20 cellular contexts compared by ENCODE assay signal in genomic region chr19:2813235-2814160, GRCh38. TPM values are rescaled to one million over a fixed set of nuclear protein-coding genes. Genes with fewer than 3 reads are reported as not detected.
DNase-seq lines count a peak whose midpoint lies in the region; ATAC-seq, FAIRE-seq and TF ChIP-seq lines count a peak whose summit lies in the region.
"Had no signal": no experiment of that assay in that cellular context is flagged by ENCODE, and none has a peak within 500 bp of the region (broad histone marks: within the 10 kb centered on the region; RNA-seq: fewer than 3 reads in every experiment).

No MANE protein-coding gene starts in this region.

- H2AFZ ChIP-seq in smooth muscle cell (ENCODE audit: low read depth): no peak overlapping the region

- H4K20me1 ChIP-seq in smooth muscle cell (ENCODE audit: low read depth): no peaks in the 10 kb centered on the region

- peak; percentile 51 for ATAC-seq in left ventricle myocardium superior
- no peak for ATAC-seq in HG03025 (IDR thresholded peaks at IDR 0.05; ENCODE audit: low FRiP score, unreplicated experiment)
- no peak for ATAC-seq in HG02759 (IDR thresholded peaks at IDR 0.05; ENCODE audit: unreplicated experiment)

- H3K27ac ChIP-seq in HEK293 (ENCODE audit: extremely low read depth, low read depth, low read length): no peak overlapping the region
- peak overlapping the region; percentile 80 for H3K27ac ChIP-seq in smooth muscle cell (ENCODE audit: low read depth)
- H3K27ac ChIP-seq: C4-2B, SJSA1 had no signal

- no peaks in the 10 kb centered on the region for H3K79me2 ChIP-seq in smooth muscle cell (ENCODE audit: low read depth)

- peak overlapping the region; percentile 51 for H3K9ac ChIP-seq in smooth muscle cell (ENCODE audit: low read depth)

- H3K4me1 ChIP-seq in HEK293 (ENCODE audit: control insufficient read depth, insufficient read depth, low read length) (no peaks in the 10 kb centered on the region), smooth muscle cell (ENCODE audit: low read depth) (no peaks in the 10 kb centered on the region)
- H3K4me1 ChIP-seq: SJSA1 had no signal

- POLR2A ChIA-PET in HEK293 (lab: Yijun Ruan, JAX): no interaction called here

- intact Hi-C loops in left ventricle myocardium superior (cut with micrococcal nuclease): no loop called here
- intact Hi-C loops in cardiac septum (cut with DNase I): no loop called here

- no peaks in the 10 kb centered on the region for H3K9me3 ChIP-seq in HEK293 (ENCODE audit: control insufficient read depth, insufficient read depth, low read depth, low read length)
- no peaks in the 10 kb centered on the region for H3K9me3 ChIP-seq in smooth muscle cell (replicated peaks; ENCODE audit: low read depth)
- H3K9me3 ChIP-seq: SJSA1 had no signal

- TF ChIP-seq CTCF in HEK293 (tag by site-specific recombination; IDR thresholded peaks at IDR 0.05): no peak
- no peak for TF ChIP-seq CTCF in smooth muscle cell (IDR thresholded peaks at IDR 0.05; ENCODE audit: borderline replicate concordance, insufficient read depth, poor library complexity, severe bottlenecking)

- H3F3A ChIP-seq in smooth muscle cell (ENCODE audit: low read depth): no peaks in the 10 kb centered on the region

- CTCF ChIA-PET in HEK293 (lab: Yijun Ruan, JAX): no interaction called here

- 66% methylated on average over 35 of the region's 35 CpGs for WGBS in smooth muscle cell (ENCODE audit: low lambda C conversion rate)

- no peak for FAIRE-seq in frontal cortex (lab: Jason Lieb, UNC)
- FAIRE-seq: A204.1, G401.6 had no signal

- peaks cover 0 to 60% of the 10 kb centered on the region in 2 experiments; a peak in 1 of 3 replicates for H3K36me3 ChIP-seq in HEK293 (ENCODE audit: control insufficient read depth in 2 of 2, insufficient read depth in 1 of 2, low read length in 2 of 2)
- no peaks in the 10 kb centered on the region for H3K36me3 ChIP-seq in smooth muscle cell (ENCODE audit: low read depth)

- H3K4me3 ChIP-seq in HEK293 (ENCODE audit: low read depth, low read length) (no peak overlapping the region), smooth muscle cell (no peak overlapping the region)
- H3K4me3 ChIP-seq: SJSA1 had no signal

- no peak overlapping the region for H3K4me2 ChIP-seq in smooth muscle cell

- DNase-seq in left ventricle myocardium superior: peak; percentile 54
- no peak for DNase-seq in cardiac septum (ENCODE audit: low spot score)
- peak; percentile 29 to 30 for DNase-seq in frontal cortex (ENCODE audit: low spot score in 2 of 2)
- no peak for DNase-seq in smooth muscle cell (lab: John Stamatoyannopoulos, UW; ENCODE audit: unreplicated experiment)
- DNase-seq in T1000 (lab: John Stamatoyannopoulos, UW): no peak
- DNase-seq: DMS53, GOT3, HFFc6, MM.1S, NCI-H1105, NCI-H187, NCI-H82, RPMI8226 had no signal

- H3K27me3 ChIP-seq in smooth muscle cell (ENCODE audit: low read depth): no peaks in the 10 kb centered on the region
- H3K27me3 ChIP-seq: SJSA1 had no signal

TF ChIP-seq in HEK293, 187 proteins besides CTCF, POLR2A, EP300 and RAD21 (continues in another document):
- TF ChIP-seq HIC1 (tag by site-specific recombination; IDR thresholded peaks at IDR 0.05) (0 out of 2 replicates have a peak, but pooled peaks have one; percentile 53), ZNF510 (tag by site-specific recombination; IDR thresholded peaks at IDR 0.05; ENCODE audit: insufficient replicate concordance) (no peak), HOXC10 (CRISPR knock-in tag; IDR thresholded peaks at IDR 0.05) (no peak), ZFP69B (tag by site-specific recombination; IDR thresholded peaks at IDR 0.05) (no peak), ZNF121 (tag by site-specific recombination; IDR thresholded peaks at IDR 0.05) (no peak), ZNF19 (tag by site-specific recombination; IDR thresholded peaks at IDR 0.05; ENCODE audit: low read depth) (no peak), ZNF555 (tag by site-specific recombination; conservative IDR thresholded peaks at IDR 0.05) (no peak), ZNF26 (tag by site-specific recombination; IDR thresholded peaks at IDR 0.05) (no peak)
- TF ChIP-seq, protein P1, sequence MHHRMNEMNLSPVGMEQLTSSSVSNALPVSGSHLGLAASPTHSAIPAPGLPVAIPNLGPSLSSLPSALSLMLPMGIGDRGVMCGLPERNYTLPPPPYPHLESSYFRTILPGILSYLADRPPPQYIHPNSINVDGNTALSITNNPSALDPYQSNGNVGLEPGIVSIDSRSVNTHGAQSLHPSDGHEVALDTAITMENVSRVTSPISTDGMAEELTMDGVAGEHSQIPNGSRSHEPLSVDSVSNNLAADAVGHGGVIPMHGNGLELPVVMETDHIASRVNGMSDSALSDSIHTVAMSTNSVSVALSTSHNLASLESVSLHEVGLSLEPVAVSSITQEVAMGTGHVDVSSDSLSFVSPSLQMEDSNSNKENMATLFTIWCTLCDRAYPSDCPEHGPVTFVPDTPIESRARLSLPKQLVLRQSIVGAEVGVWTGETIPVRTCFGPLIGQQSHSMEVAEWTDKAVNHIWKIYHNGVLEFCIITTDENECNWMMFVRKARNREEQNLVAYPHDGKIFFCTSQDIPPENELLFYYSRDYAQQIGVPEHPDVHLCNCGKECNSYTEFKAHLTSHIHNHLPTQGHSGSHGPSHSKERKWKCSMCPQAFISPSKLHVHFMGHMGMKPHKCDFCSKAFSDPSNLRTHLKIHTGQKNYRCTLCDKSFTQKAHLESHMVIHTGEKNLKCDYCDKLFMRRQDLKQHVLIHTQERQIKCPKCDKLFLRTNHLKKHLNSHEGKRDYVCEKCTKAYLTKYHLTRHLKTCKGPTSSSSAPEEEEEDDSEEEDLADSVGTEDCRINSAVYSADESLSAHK (tag by site-specific recombination; IDR thresholded peaks at IDR 0.05): no peak
- TF ChIP-seq, protein P2, sequence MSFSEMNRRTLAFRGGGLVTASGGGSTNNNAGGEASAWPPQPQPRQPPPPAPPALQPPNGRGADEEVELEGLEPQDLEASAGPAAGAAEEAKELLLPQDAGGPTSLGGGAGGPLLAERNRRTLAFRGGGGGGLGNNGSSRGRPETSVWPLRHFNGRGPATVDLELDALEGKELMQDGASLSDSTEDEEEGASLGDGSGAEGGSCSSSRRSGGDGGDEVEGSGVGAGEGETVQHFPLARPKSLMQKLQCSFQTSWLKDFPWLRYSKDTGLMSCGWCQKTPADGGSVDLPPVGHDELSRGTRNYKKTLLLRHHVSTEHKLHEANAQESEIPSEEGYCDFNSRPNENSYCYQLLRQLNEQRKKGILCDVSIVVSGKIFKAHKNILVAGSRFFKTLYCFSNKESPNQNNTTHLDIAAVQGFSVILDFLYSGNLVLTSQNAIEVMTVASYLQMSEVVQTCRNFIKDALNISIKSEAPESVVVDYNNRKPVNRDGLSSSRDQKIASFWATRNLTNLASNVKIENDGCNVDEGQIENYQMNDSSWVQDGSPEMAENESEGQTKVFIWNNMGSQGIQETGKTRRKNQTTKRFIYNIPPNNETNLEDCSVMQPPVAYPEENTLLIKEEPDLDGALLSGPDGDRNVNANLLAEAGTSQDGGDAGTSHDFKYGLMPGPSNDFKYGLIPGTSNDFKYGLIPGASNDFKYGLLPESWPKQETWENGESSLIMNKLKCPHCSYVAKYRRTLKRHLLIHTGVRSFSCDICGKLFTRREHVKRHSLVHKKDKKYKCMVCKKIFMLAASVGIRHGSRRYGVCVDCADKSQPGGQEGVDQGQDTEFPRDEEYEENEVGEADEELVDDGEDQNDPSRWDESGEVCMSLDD (tag by site-specific recombination; IDR thresholded peaks at IDR 0.05): no peak

RNA-seq across cellular contexts. Expression of gene ZNF554, which starts 6.2 kb away (rescaled TPM):
- 4.7 TPM for total RNA-seq in left ventricle myocardium superior
- 5.6 TPM for total RNA-seq in cardiac septum
- total RNA-seq in frontal cortex: 18.3 TPM
- total RNA-seq in smooth muscle cell: 3.0 and 4.8 TPM in 2 replicates
- polyA plus RNA-seq in smooth muscle cell: 2.3 and 4.6 TPM in 2 replicates

RNA-seq across cellular contexts. Expression of gene ZNF555, which starts 27.8 kb away (rescaled TPM):
- total RNA-seq in left ventricle myocardium superior: 9.6 TPM
- total RNA-seq in cardiac septum: 6.9 TPM
- total RNA-seq in frontal cortex: 23.2 TPM
- total RNA-seq in smooth muscle cell: 4.9 and 10.0 TPM in 2 replicates
- polyA plus RNA-seq in smooth muscle cell: 3.2 and 6.1 TPM in 2 replicates

RNA-seq across cellular contexts. Expression of gene THOP1, which starts 28.2 kb away (rescaled TPM):
- 59.2 TPM for total RNA-seq in left ventricle myocardium superior
- 34.6 TPM for total RNA-seq in cardiac septum
- total RNA-seq in frontal cortex: 31.4 TPM
- 40.5 and 42.5 TPM in 2 replicates for total RNA-seq in smooth muscle cell
- polyA plus RNA-seq in smooth muscle cell: 65.6 and 68.7 TPM in 2 replicates

RNA-seq across cellular contexts. Expression of gene SGTA, which starts 30.4 kb away (rescaled TPM):
- total RNA-seq in left ventricle myocardium superior (68.7 TPM), cardiac septum (54.1 TPM), frontal cortex (31.4 TPM), smooth muscle cell (25.5 and 34.4 TPM in 2 replicates)
- polyA plus RNA-seq in smooth muscle cell: 69.6 and 71.2 TPM in 2 replicates

RNA-seq across cellular contexts. Expression of gene ZNF556, which starts 53.6 kb away (rescaled TPM):
- not detected for total RNA-seq in left ventricle myocardium superior
- not detected for total RNA-seq in cardiac septum
- total RNA-seq in frontal cortex: under 0.01 TPM
- total RNA-seq in smooth muscle cell: 0.04 TPM in 1 of 2 replicates, not detected in the other
- polyA plus RNA-seq in smooth muscle cell: not detected in 2 replicates
- total RNA-seq: HFFc6 had no signal

Comparison
In these comparisons a context has a peak if more than half of its experiments do, and no peak if none do; other contexts are left out.
1. DNase-seq: peak in left ventricle myocardium superior (single experiment) and frontal cortex (2 of 2); none in cardiac septum (single experiment), smooth muscle cell (single experiment) and T1000 (single experiment).